17 cellular contexts compared by ENCODE assay signal in genomic region chr21:45873418-45873817, GRCh38.
DNase-seq lines count a peak whose midpoint lies in the region; ATAC-seq and TF ChIP-seq lines count a peak whose summit lies in the region.
"Had no signal": no experiment of that assay in that cellular context is flagged by ENCODE, and none has a peak within 500 bp of the region (broad histone marks: within the 10 kb centered on the region; RNA-seq: fewer than 3 reads in every experiment).

No MANE protein-coding gene starts in this region.

- no peak overlapping the region for H3K4me3 Mint-ChIP-seq in chondrocyte (ENCODE audit: unreplicated experiment)

- no peaks in the 10 kb centered on the region for H3K27me3 Mint-ChIP-seq in chondrocyte (ENCODE audit: low read depth)

- H3K9me3 Mint-ChIP-seq in chondrocyte (ENCODE audit: low read depth) = no peaks in the 10 kb centered on the region

- intact Hi-C loops in aorta (cut with DNase I) = no loop called here

- no peaks in the 10 kb centered on the region for H3K4me1 ChIP-seq in aorta (ENCODE audit: control insufficient read depth in 1 of 2, insufficient read depth in 2 of 2, low read length in 2 of 2)
- H3K4me1 ChIP-seq: A549, HAP-1 had no signal

- no peaks in the 10 kb centered on the region for H3K36me3 ChIP-seq in aorta (ENCODE audit: control insufficient read depth in 1 of 2, insufficient read depth in 2 of 2, low read length in 1 of 2)
- H3K36me3 ChIP-seq: HAP-1, MG63 had no signal

- H3K4me1 Mint-ChIP-seq in chondrocyte (ENCODE audit: low read depth) = peaks cover 55% of the 10 kb centered on the region

- no peaks in the 10 kb centered on the region for H3K36me3 Mint-ChIP-seq in chondrocyte (ENCODE audit: low read depth)

- H3K27ac Mint-ChIP-seq in chondrocyte (ENCODE audit: unreplicated experiment) = no peak overlapping the region

- H3K4me3 ChIP-seq in aorta (ENCODE audit: low read length in 2 of 2) = no peak overlapping the region
- H3K4me3 ChIP-seq: A549, HAP-1, MG63 had no signal

- ATAC-seq in aorta (ENCODE audit: low FRiP score) = no peak
- ATAC-seq: A549, HepG2 had no signal

- H3K27ac ChIP-seq in aorta (ENCODE audit: low read depth in 1 of 2, low read length in 2 of 2) = no peak overlapping the region
- H3K27ac ChIP-seq: A549, C4-2B had no signal

- H3K9me3 ChIP-seq in aorta (ENCODE audit: control insufficient read depth, low read length) = no peaks in the 10 kb centered on the region
- H3K9me3 ChIP-seq: A549, HAP-1, MG63 had no signal

- no peaks in the 10 kb centered on the region for H3K27me3 ChIP-seq in aorta (ENCODE audit: control insufficient read depth in 1 of 2, insufficient read depth in 2 of 2, low read length in 1 of 2)
- H3K27me3 ChIP-seq: MG63 had no signal

- 92 to 93% methylated on average over 11 of the region's 11 CpGs for WGBS in aorta, 2 donors

- peak; percentile 15 for DNase-seq in activated CD4-positive, CD25-positive, alpha-beta regulatory T cell treated with anti-CD3 and anti-CD28 coated beads, Interleukin-2, amount 50 U/mL, for 72 hours
- no peak for DNase-seq in activated CD4-positive, CD25-positive, alpha-beta regulatory T cell (lab: John Stamatoyannopoulos, UW)
- DNase-seq in NCI-H1436 treated with DMSO at 0.1 percent for 48 hours (lab: John Stamatoyannopoulos, UW) (peak; percentile 9), chondrocyte (ENCODE audit: low spot score) (peak; percentile 38), aorta (peak; percentile 21 to 51), T1000 (lab: John Stamatoyannopoulos, UW) (no peak), NAMALWA (ENCODE audit: low spot score) (no peak)
- DNase-seq: DMS79 treated with DMSO at 0.1 percent for 48 hours, MG63, NCI-H146, NCI-H2081 treated with DMSO at 0.1 percent for 48 hours, NCI-H510A, RPMI8226 had no signal

- TF ChIP-seq CTCF in chondrocyte (IDR thresholded peaks at IDR 0.05) = no peak

Comparison
In these comparisons a context has a peak if more than half of its experiments do, and no peak if none do; other contexts are left out.
1. DNase-seq: peak in activated CD4-positive, CD25-positive, alpha-beta regulatory T cell treated with anti-CD3 and anti-CD28 coated beads, Interleukin-2, amount 50 U/mL, for 72 hours (single experiment), NCI-H1436 treated with DMSO at 0.1 percent for 48 hours (single experiment), chondrocyte (single experiment) and aorta (2 of 2); none in activated CD4-positive, CD25-positive, alpha-beta regulatory T cell (0 of 4), T1000 (single experiment) and NAMALWA (single experiment).